ENCODE assay signal across 1 cellular context in genomic region chr15:88467073-88467934, GRCh38.
TF ChIP-seq lines count a peak whose summit lies in the region.

Gene MRPL46 (minus strand): TSS chr15:88467388. CDS start chr15:88467377, 11 bp downstream.
Gene MRPS11 (plus strand): TSS chr15:88467708. CDS start chr15:88467718, 10 bp downstream.

TF ChIP-seq in HepG2, 621 proteins besides CTCF, POLR2A, EP300 and RAD21 (continued from another document and continues in another):
- TF ChIP-seq ZBTB40 (IDR thresholded peaks at IDR 0.05) (no peak), ZBTB40 (CRISPR knock-in tag; IDR thresholded peaks at IDR 0.05) (no peak), GFI1 (CRISPR knock-in tag; IDR thresholded peaks at IDR 0.05; ENCODE audit: borderline replicate concordance) (no peak), ZNF292 (CRISPR knock-in tag; IDR thresholded peaks at IDR 0.05; ENCODE audit: borderline replicate concordance, low read depth) (no peak), ZBTB39 (CRISPR knock-in tag; IDR thresholded peaks at IDR 0.05) (no peak), ZNF607 (CRISPR knock-in tag; IDR thresholded peaks at IDR 0.05; ENCODE audit: borderline replicate concordance) (0 out of 2 replicates have a peak, but pooled peaks have one; percentile 23), KLF12 (CRISPR knock-in tag; IDR thresholded peaks at IDR 0.05; ENCODE audit: borderline replicate concordance) (no peak), ZNF414 (CRISPR knock-in tag; IDR thresholded peaks at IDR 0.05) (no peak), MTA3 (CRISPR knock-in tag; IDR thresholded peaks at IDR 0.05) (no peak), PPARG (CRISPR knock-in tag; conservative IDR thresholded peaks at IDR 0.05) (peak; percentile 73), ZKSCAN5 (CRISPR knock-in tag; IDR thresholded peaks at IDR 0.05) (no peak), HDAC2 (CRISPR knock-in tag; IDR thresholded peaks at IDR 0.05) (no peak), NPAS2 (CRISPR knock-in tag; IDR thresholded peaks at IDR 0.05; ENCODE audit: borderline replicate concordance) (no peak), MLLT10 (CRISPR knock-in tag; IDR thresholded peaks at IDR 0.05) (no peak), ZNF451 (CRISPR knock-in tag; IDR thresholded peaks at IDR 0.05) (no peak), DR1 (CRISPR knock-in tag; IDR thresholded peaks at IDR 0.05) (0 out of 2 replicates have a peak, but pooled peaks have one; percentile 46), NFYC (CRISPR knock-in tag; IDR thresholded peaks at IDR 0.05) (no peak), ZEB1 (IDR thresholded peaks at IDR 0.05; ENCODE audit: insufficient replicate concordance, low read depth) (no peak), ISX (CRISPR knock-in tag; conservative IDR thresholded peaks at IDR 0.05) (no peak), POLR2AphosphoS5 (IDR thresholded peaks at IDR 0.05; ENCODE audit: low read depth, low read length) (peak; percentile 78), FOXO1 (CRISPR knock-in tag; IDR thresholded peaks at IDR 0.05) (no peak; the same call in 1 of the 2 replicates), HOXA7 (CRISPR knock-in tag; IDR thresholded peaks at IDR 0.05) (no peak), ZNF496 (CRISPR knock-in tag; IDR thresholded peaks at IDR 0.05; ENCODE audit: insufficient replicate concordance) (no peak), ZNF34 (CRISPR knock-in tag; IDR thresholded peaks at IDR 0.05; ENCODE audit: borderline replicate concordance) (0 out of 2 replicates have a peak, but pooled peaks have one; percentile 29), ZBED4 (CRISPR knock-in tag; IDR thresholded peaks at IDR 0.05; ENCODE audit: borderline replicate concordance) (no peak), FOXM1 (CRISPR knock-in tag; IDR thresholded peaks at IDR 0.05) (no peak), PRPF4 (IDR thresholded peaks at IDR 0.05; ENCODE audit: low read depth, low read length, poor library complexity, severe bottlenecking) (no peak), ZKSCAN8 (CRISPR knock-in tag; IDR thresholded peaks at IDR 0.05; ENCODE audit: borderline replicate concordance) (no peak), PAF1 (CRISPR knock-in tag; IDR thresholded peaks at IDR 0.05) (no peak)
- TF ChIP-seq, protein P1, sequence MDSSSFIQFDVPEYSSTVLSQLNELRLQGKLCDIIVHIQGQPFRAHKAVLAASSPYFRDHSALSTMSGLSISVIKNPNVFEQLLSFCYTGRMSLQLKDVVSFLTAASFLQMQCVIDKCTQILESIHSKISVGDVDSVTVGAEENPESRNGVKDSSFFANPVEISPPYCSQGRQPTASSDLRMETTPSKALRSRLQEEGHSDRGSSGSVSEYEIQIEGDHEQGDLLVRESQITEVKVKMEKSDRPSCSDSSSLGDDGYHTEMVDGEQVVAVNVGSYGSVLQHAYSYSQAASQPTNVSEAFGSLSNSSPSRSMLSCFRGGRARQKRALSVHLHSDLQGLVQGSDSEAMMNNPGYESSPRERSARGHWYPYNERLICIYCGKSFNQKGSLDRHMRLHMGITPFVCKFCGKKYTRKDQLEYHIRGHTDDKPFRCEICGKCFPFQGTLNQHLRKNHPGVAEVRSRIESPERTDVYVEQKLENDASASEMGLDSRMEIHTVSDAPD (CRISPR knock-in tag; IDR thresholded peaks at IDR 0.05): peak; percentile 32; the same call in 1 of the 2 replicates
- TF ChIP-seq, protein P2, sequence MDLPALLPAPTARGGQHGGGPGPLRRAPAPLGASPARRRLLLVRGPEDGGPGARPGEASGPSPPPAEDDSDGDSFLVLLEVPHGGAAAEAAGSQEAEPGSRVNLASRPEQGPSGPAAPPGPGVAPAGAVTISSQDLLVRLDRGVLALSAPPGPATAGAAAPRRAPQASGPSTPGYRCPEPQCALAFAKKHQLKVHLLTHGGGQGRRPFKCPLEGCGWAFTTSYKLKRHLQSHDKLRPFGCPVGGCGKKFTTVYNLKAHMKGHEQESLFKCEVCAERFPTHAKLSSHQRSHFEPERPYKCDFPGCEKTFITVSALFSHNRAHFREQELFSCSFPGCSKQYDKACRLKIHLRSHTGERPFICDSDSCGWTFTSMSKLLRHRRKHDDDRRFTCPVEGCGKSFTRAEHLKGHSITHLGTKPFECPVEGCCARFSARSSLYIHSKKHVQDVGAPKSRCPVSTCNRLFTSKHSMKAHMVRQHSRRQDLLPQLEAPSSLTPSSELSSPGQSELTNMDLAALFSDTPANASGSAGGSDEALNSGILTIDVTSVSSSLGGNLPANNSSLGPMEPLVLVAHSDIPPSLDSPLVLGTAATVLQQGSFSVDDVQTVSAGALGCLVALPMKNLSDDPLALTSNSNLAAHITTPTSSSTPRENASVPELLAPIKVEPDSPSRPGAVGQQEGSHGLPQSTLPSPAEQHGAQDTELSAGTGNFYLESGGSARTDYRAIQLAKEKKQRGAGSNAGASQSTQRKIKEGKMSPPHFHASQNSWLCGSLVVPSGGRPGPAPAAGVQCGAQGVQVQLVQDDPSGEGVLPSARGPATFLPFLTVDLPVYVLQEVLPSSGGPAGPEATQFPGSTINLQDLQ (CRISPR knock-in tag; IDR thresholded peaks at IDR 0.05): no peak
- TF ChIP-seq, protein P3, sequence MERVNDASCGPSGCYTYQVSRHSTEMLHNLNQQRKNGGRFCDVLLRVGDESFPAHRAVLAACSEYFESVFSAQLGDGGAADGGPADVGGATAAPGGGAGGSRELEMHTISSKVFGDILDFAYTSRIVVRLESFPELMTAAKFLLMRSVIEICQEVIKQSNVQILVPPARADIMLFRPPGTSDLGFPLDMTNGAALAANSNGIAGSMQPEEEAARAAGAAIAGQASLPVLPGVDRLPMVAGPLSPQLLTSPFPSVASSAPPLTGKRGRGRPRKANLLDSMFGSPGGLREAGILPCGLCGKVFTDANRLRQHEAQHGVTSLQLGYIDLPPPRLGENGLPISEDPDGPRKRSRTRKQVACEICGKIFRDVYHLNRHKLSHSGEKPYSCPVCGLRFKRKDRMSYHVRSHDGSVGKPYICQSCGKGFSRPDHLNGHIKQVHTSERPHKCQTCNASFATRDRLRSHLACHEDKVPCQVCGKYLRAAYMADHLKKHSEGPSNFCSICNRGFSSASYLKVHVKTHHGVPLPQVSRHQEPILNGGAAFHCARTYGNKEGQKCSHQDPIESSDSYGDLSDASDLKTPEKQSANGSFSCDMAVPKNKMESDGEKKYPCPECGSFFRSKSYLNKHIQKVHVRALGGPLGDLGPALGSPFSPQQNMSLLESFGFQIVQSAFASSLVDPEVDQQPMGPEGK (CRISPR knock-in tag; IDR thresholded peaks at IDR 0.05): no peak
